Comparison of ENCODE assay signal across 5 cellular contexts in the genomic region with DNA sequence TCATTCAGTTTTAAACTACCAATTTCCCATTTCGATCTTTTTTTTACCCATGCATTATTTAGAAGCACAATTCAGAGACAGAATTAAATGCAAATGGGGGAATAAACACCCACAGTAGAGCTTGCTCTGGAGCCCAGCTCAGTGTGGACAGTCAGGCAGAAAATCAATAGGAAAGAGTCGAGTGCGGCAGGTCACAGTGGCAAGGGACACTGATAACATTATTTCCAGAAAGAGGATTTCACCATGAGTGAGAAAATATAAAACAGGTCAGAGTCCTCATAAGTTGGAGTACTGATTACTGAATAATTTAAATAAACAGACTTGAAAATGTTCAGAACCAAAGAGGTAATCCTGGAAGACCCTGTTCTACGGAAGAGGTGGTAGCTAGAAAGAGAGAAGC.
"Had no signal": no experiment of that assay in that cellular context is flagged by ENCODE, and none has a peak within 500 bp of the region (broad histone marks: within the 10 kb centered on the region; RNA-seq: fewer than 3 reads in every experiment).

No MANE protein-coding gene starts in this region.

- H3K4me3 ChIP-seq: K562 had no signal

- FAIRE-seq: HTR-8/SVneo, K562 had no signal

- DNase-seq: IMR-90, KBM-7 had no signal

- H3K27ac ChIP-seq: HL-60 had no signal

- ATAC-seq: K562 had no signal
